10 cellular contexts compared by ENCODE assay signal in genomic region chr5:134506054-134507039, GRCh38. TPM values are rescaled to one million over a fixed set of nuclear protein-coding genes. Genes with fewer than 3 reads are reported as not detected.
A peak's percentile ranks its signal among the peaks of the same experiment; 100 is the strongest.
DNase-seq lines count a peak whose midpoint lies in the region; ATAC-seq and TF ChIP-seq lines count a peak whose summit lies in the region.
"Had no signal": no experiment of that assay in that cellular context is flagged by ENCODE, and none has a peak within 500 bp of the region (broad histone marks: within the 10 kb centered on the region; RNA-seq: fewer than 3 reads in every experiment).

No MANE protein-coding gene starts in this region.

- peak overlapping the region in 3 of 5 donors; percentile 8 to 65 (median 51) for H3K9ac ChIP-seq in subcutaneous abdominal adipose tissue (ENCODE audit: low read length in 5 of 5)

- DNase-seq in HT-29 (ENCODE audit: low spot score) (peak; percentile 98), iPS-NIHi7 (ENCODE audit: extremely low spot score) (peak; percentile 55), NCI-H1417 treated with DMSO at 0.1 percent for 48 hours (lab: John Stamatoyannopoulos, UW) (no peak), epidermal melanocyte (ENCODE audit: insufficient read length, low spot score) (no peak)
- DNase-seq in activated naive CD4-positive, alpha-beta T cell treated with anti-CD3 and anti-CD28 coated beads, Interleukin-2, amount 10 ng/mL, durations not matched to agents 7 days and 5 days: no peak
- DNase-seq: activated gamma-delta T cell; stimulated activated CD4-positive, alpha-beta T cell treated with anti-CD3 and anti-CD28 coated beads, Interleukin-2, amount 100 ng/mL, for 48 hours had no signal

- H3K4me1 ChIP-seq in subcutaneous abdominal adipose tissue (ENCODE audit: control insufficient read depth in 5 of 5, insufficient read depth in 5 of 5, low read length in 5 of 5): peaks cover 13 to 46% (median 39%) of the 10 kb centered on the region in 5 donors

- no peaks in the 10 kb centered on the region for H3K27me3 ChIP-seq in subcutaneous abdominal adipose tissue (ENCODE audit: control insufficient read depth in 5 of 5, insufficient read depth in 4 of 5, low read length in 5 of 5)

- H3K27ac Mint-ChIP-seq in activated naive CD4-positive, alpha-beta T cell treated with anti-CD3 and anti-CD28 coated beads, Interleukin-2, amount 10 ng/mL, durations not matched to agents 7 days and 5 days: no peak overlapping the region

- no peaks in the 10 kb centered on the region for H3K36me3 ChIP-seq in subcutaneous abdominal adipose tissue (ENCODE audit: control insufficient read depth in 5 of 5, insufficient read depth in 5 of 5, low read length in 5 of 5)

- H3K27ac ChIP-seq in VCaP (peak overlapping the region; percentile 14; the same call in 1 of the 2 replicates), subcutaneous abdominal adipose tissue (ENCODE audit: low read depth, low read length) (peak overlapping the region; percentile 83)

- H3K36me3 Mint-ChIP-seq in activated naive CD4-positive, alpha-beta T cell treated with anti-CD3 and anti-CD28 coated beads, Interleukin-2, amount 10 ng/mL, durations not matched to agents 7 days and 5 days: no peaks in the 10 kb centered on the region

- CTCF ChIA-PET in activated naive CD4-positive, alpha-beta T cell treated with anti-CD3 and anti-CD28 coated beads, Interleukin-2, amount 10 ng/mL, durations not matched to agents 7 days and 5 days (lab: Charles Lee): no interaction called here

- H3K4me1 Mint-ChIP-seq in activated naive CD4-positive, alpha-beta T cell treated with anti-CD3 and anti-CD28 coated beads, Interleukin-2, amount 10 ng/mL, durations not matched to agents 7 days and 5 days: peaks cover 39% of the 10 kb centered on the region

- ATAC-seq in GM21717 (IDR thresholded peaks at IDR 0.05; ENCODE audit: unreplicated experiment): no peak

- no peaks in the 10 kb centered on the region for H3K9me3 Mint-ChIP-seq in activated naive CD4-positive, alpha-beta T cell treated with anti-CD3 and anti-CD28 coated beads, Interleukin-2, amount 10 ng/mL, durations not matched to agents 7 days and 5 days

- no peak for TF ChIP-seq CTCF in VCaP (conservative IDR thresholded peaks at IDR 0.05)

- no peak overlapping the region for H3K4me3 Mint-ChIP-seq in activated naive CD4-positive, alpha-beta T cell treated with anti-CD3 and anti-CD28 coated beads, Interleukin-2, amount 10 ng/mL, durations not matched to agents 7 days and 5 days

- H3K27me3 Mint-ChIP-seq in activated naive CD4-positive, alpha-beta T cell treated with anti-CD3 and anti-CD28 coated beads, Interleukin-2, amount 10 ng/mL, durations not matched to agents 7 days and 5 days: no peaks in the 10 kb centered on the region

- H3K9me3 ChIP-seq in subcutaneous abdominal adipose tissue (ENCODE audit: control insufficient read depth in 5 of 5, low read length in 5 of 5): no peaks in the 10 kb centered on the region

- H3K4me3 ChIP-seq in subcutaneous abdominal adipose tissue (ENCODE audit: low read depth in 1 of 5, low read length in 5 of 5): peak overlapping the region; percentile 14 to 59 (median 53)

RNA-seq across cellular contexts. Expression of gene JADE2, which starts 19.1 kb away (rescaled TPM):
- total RNA-seq in HT-29 (2014; rRNA removed; shearing (Covaris generic)): 47.6 and 50.1 TPM in 2 replicates

Comparison
In these comparisons a context has a peak if more than half of its experiments do, and no peak if none do; other contexts are left out.
1. DNase-seq: peak in HT-29 (single experiment) and iPS-NIHi7 (single experiment); none in NCI-H1417 treated with DMSO at 0.1 percent for 48 hours (single experiment), activated naive CD4-positive, alpha-beta T cell treated with anti-CD3 and anti-CD28 coated beads, Interleukin-2, amount 10 ng/mL, durations not matched to agents 7 days and 5 days (single experiment) and epidermal melanocyte (single experiment).